In the genomic region with DNA sequence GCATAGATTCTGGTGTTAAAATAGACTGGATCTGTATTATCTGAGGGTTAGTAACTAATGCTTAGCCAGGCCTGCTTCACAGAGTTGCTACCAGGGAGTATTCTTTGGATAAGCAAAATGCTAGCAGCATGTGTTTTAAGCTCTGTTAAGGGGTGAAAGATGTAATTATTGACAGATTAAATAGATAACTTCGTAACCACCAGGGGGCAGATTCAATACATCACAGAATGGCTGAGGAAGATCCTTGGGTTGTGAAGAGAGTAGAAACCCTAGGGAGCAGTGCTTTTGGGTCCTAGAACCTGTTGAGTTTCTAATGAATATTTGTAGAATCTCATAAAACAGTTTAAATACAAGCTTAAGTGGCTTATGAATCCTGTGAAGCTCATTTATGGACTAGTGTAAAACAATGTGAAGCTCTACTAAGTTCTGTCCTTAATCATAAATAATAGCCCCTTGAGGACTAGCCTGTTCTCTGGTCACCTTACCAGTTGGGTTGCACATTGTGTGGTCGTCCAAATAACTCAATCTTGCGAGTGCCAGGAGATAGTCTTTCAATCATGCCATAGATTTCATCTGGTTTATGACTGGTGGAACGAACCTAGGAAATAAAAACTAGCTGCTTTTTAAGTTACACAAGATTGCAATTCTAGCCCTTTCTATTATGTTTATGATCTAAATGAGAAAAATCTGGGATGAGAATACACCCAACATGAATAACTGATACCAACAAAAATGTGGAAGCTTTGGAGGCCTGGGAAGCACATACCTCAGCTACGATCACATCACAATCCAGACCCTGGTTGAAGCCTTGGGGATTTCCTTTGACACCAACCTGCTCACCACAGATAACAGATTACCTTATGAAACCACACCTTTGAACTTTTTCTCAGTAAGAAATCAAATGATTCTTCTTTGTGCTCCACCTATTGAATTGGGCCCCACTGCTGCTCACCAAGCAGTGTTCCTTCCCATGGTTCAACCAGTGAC, we compare ENCODE assay signal across 8 cellular contexts. TPM values are rescaled to one million over a fixed set of nuclear protein-coding genes. Genes with fewer than 3 reads are reported as not detected.
DNase-seq lines count a peak whose midpoint lies in the region; ATAC-seq and TF ChIP-seq lines count a peak whose summit lies in the region.

No MANE protein-coding gene starts in this region.

- H2AFZ ChIP-seq in Loucy (ENCODE audit: low read length) = no peak overlapping the region

- peaks cover 84% of the 10 kb centered on the region for H3K36me3 ChIP-seq in Loucy (ENCODE audit: insufficient read depth, low read length)
- H3K36me3 ChIP-seq in colonic mucosa = peaks cover 15% of the 10 kb centered on the region

- H3K4me1 ChIP-seq in Loucy (ENCODE audit: insufficient read depth, low read length, poor library complexity, severe bottlenecking) (no peaks in the 10 kb centered on the region), colonic mucosa (no peaks in the 10 kb centered on the region)

- H3K9me3 ChIP-seq in Loucy (ENCODE audit: insufficient read depth, low read depth, low read length) = no peaks in the 10 kb centered on the region
- H3K9me3 ChIP-seq in colonic mucosa = no peaks in the 10 kb centered on the region

- DNase-seq in AG08395 (ENCODE audit: low spot score) (peak; percentile 61), GM10266 (ENCODE audit: extremely low spot score) (peak; percentile 37), RWPE1 (ENCODE audit: low spot score) (peak; percentile 31), colonic mucosa (no peak), medulla oblongata (ENCODE audit: extremely low spot score) (peak; percentile 68)

- H3K4me3 ChIP-seq in Loucy (ENCODE audit: low read length, poor library complexity, severe bottlenecking) (no peak overlapping the region), colonic mucosa (no peak overlapping the region)

- H3K27ac ChIP-seq in RWPE1 (no peak overlapping the region), colonic mucosa (no peak overlapping the region)

- no peaks in the 10 kb centered on the region; the same call in 1 of the 2 replicates for H3F3A ChIP-seq in Loucy (ENCODE audit: low read depth)

- intact Hi-C loops in colonic mucosa (cut with DNase I) = loop anchor here (5.0 kb wide), 1 partner anchor 58 kb away; no protein-coding TSS in a partner anchor

- TF ChIP-seq CTCF in GM10266 (IDR thresholded peaks at IDR 0.05; ENCODE audit: control insufficient read depth, insufficient read depth, low read depth, missing control alignments) (peak; percentile 33), Loucy (conservative IDR thresholded peaks at IDR 0.05; ENCODE audit: low read length) (peak; percentile 69), RWPE1 (conservative IDR thresholded peaks at IDR 0.05; ENCODE audit: low read depth) (peak; percentile 53), colonic mucosa (IDR thresholded peaks at IDR 0.05) (peak; percentile 44)

- ATAC-seq in HG03139 (IDR thresholded peaks at IDR 0.05; ENCODE audit: unreplicated experiment) = no peak
- ATAC-seq in HG03457 (IDR thresholded peaks at IDR 0.05; ENCODE audit: unreplicated experiment) = no peak

- CTCF ChIA-PET in RWPE1 (lab: Yijun Ruan, JAX) = interaction anchor here (0.6 to 1.8 kb wide), 11 partner anchors 10 to 1208 kb away, joined by 3 to 30 read pairs (median 5); a partner anchor contains a TSS

- H3K27me3 ChIP-seq in Loucy (ENCODE audit: insufficient read depth, low read length, poor library complexity, severe bottlenecking) = no peaks in the 10 kb centered on the region
- no peaks in the 10 kb centered on the region for H3K27me3 ChIP-seq in colonic mucosa

- no peaks in the 10 kb centered on the region for H4K20me1 ChIP-seq in Loucy (ENCODE audit: insufficient read depth, low read length, poor library complexity, severe bottlenecking)

- H3K9ac ChIP-seq in Loucy (ENCODE audit: low read depth, low read length, poor library complexity, severe bottlenecking) (no peak overlapping the region), colonic mucosa (ENCODE audit: low read depth in 2 of 2, low read length in 2 of 2) (no peak overlapping the region)

- H3K9me2 ChIP-seq in Loucy (replicated peaks; ENCODE audit: low read depth, low read length) = no peaks in the 10 kb centered on the region

- 0 out of 2 replicates have a peak, but pooled peaks cover 7% of the 10 kb centered on the region for H3K79me2 ChIP-seq in Loucy (ENCODE audit: insufficient read depth, low read length)

- POLR2A ChIA-PET in RWPE1 (lab: Yijun Ruan, JAX; ENCODE audit: low non-redundant PET) = no interaction called here

- H3K4me2 ChIP-seq in Loucy (ENCODE audit: low read depth, low read length, poor library complexity, severe bottlenecking) = no peak overlapping the region

RNA-seq across cellular contexts. Expression of a gene that starts 12.3 kb away (rescaled TPM):
- 10 to 100 TPM; 26.5 to 50.1 TPM for total RNA-seq in colonic mucosa

RNA-seq across cellular contexts. Expression of a gene that starts 21.8 kb away (rescaled TPM):
- total RNA-seq in colonic mucosa = 10 to 100 TPM; 71.8 to 85.8 TPM

RNA-seq across cellular contexts. Expression of a gene that starts 22.1 kb away (rescaled TPM):
- 10 to 100 TPM; 12.9 to 15.4 TPM for total RNA-seq in colonic mucosa

RNA-seq across cellular contexts. Expression of a gene that starts 27.3 kb away (rescaled TPM):
- 1 to 10 TPM; 1.7 to 2.4 TPM for total RNA-seq in colonic mucosa

RNA-seq across cellular contexts. Expression of a gene that starts 42.9 kb away (rescaled TPM):
- 10 to 100 TPM; 56.2 to 60.1 TPM for total RNA-seq in colonic mucosa
